Comparison of ENCODE assay signal across 1 cellular context in genomic region chr11:74011360-74012071, GRCh38.
A peak's percentile ranks its signal among the peaks of the same experiment; 100 is the strongest.
TF ChIP-seq lines count a peak whose summit lies in the region.

No MANE protein-coding gene starts in this region.

TF ChIP-seq in K562, 482 proteins besides CTCF, POLR2A, EP300 and RAD21 (continued from another document and continues in another):
- peak; percentile 94 for TF ChIP-seq TFAP4 (CRISPR knock-in tag; IDR thresholded peaks at IDR 0.05; ENCODE audit: borderline replicate concordance)
- no peak for TF ChIP-seq ZNF280A (IDR thresholded peaks at IDR 0.05; ENCODE audit: low read depth, partially characterized antibody)
- TF ChIP-seq BRD4 (IDR thresholded peaks at IDR 0.05): no peak
- no peak for TF ChIP-seq ZNF561 (CRISPR knock-in tag; conservative IDR thresholded peaks at IDR 0.05)
- TF ChIP-seq TEAD4 (IDR thresholded peaks at IDR 0.05; ENCODE audit: low read length): peak; percentile 99
- no peak for TF ChIP-seq TEAD4 (CRISPR knock-in tag; IDR thresholded peaks at IDR 0.05; ENCODE audit: borderline replicate concordance)
- no peak for TF ChIP-seq PRPF4 (IDR thresholded peaks at IDR 0.05; ENCODE audit: insufficient read depth, low read depth, low read length, poor library complexity, severe bottlenecking)
- peak; percentile 46; the same call in 1 of the 2 replicates for TF ChIP-seq ZBTB2 (IDR thresholded peaks at IDR 0.05)
- TF ChIP-seq ESRRA (IDR thresholded peaks at IDR 0.05; ENCODE audit: borderline replicate concordance, low read depth): peak; percentile 76
- no peak for TF ChIP-seq ZBTB40 (IDR thresholded peaks at IDR 0.05)
- no peak for TF ChIP-seq ZBTB40 (CRISPR knock-in tag; IDR thresholded peaks at IDR 0.05)
- peak; percentile 98 for TF ChIP-seq KLF16 (IDR thresholded peaks at IDR 0.05)
- TF ChIP-seq SMARCA4 (IDR thresholded peaks at IDR 0.05): peak; percentile 98
- TF ChIP-seq SFPQ (IDR thresholded peaks at IDR 0.05; ENCODE audit: low read depth, low read length): no peak
- no peak for TF ChIP-seq ZNF699 (CRISPR knock-in tag; IDR thresholded peaks at IDR 0.05; ENCODE audit: insufficient replicate concordance)
- TF ChIP-seq STAT5B (CRISPR knock-in tag; IDR thresholded peaks at IDR 0.05): no peak
- TF ChIP-seq CEBPG (CRISPR knock-in tag; IDR thresholded peaks at IDR 0.05): no peak
- TF ChIP-seq CEBPG (tag; conservative IDR thresholded peaks at IDR 0.05 in 1 of 2, IDR thresholded peaks at IDR 0.05 in 1 of 2): no peak
- peak; percentile 92 for TF ChIP-seq ETS1 (conservative IDR thresholded peaks at IDR 0.05; ENCODE audit: control insufficient read depth, low read depth, low read length)
- peak; percentile 70; the same call in 1 of the 2 replicates for TF ChIP-seq SP1 (CRISPR knock-in tag; IDR thresholded peaks at IDR 0.05)
- no peak for TF ChIP-seq ZNF57 (CRISPR knock-in tag; IDR thresholded peaks at IDR 0.05)
- no peak for TF ChIP-seq CHD1 (IDR thresholded peaks at IDR 0.05; ENCODE audit: low read length)
- 0 out of 2 replicates have a peak, but pooled peaks have one; percentile 66 for TF ChIP-seq ZNF444 (CRISPR knock-in tag; IDR thresholded peaks at IDR 0.05)
- TF ChIP-seq SMARCB1 (IDR thresholded peaks at IDR 0.05; ENCODE audit: insufficient read length, low read depth): no peak
- peak; percentile 74 for TF ChIP-seq MITF (IDR thresholded peaks at IDR 0.05)
- peak; percentile 43 for TF ChIP-seq BRD9 (IDR thresholded peaks at IDR 0.05; ENCODE audit: low read depth, partially characterized antibody)
- peak; percentile 53 for TF ChIP-seq PRDM10 (IDR thresholded peaks at IDR 0.05; ENCODE audit: partially characterized antibody)
- TF ChIP-seq ARNT (IDR thresholded peaks at IDR 0.05): peak; percentile 91 to 97
- no peak for TF ChIP-seq STAT6 (CRISPR knock-in tag; IDR thresholded peaks at IDR 0.05)
- peak; percentile 66; the same call in 1 of the 2 replicates for TF ChIP-seq NR1H2 (CRISPR knock-in tag; IDR thresholded peaks at IDR 0.05)
